ENCODE assay signal across 14 cellular contexts in genomic region chr5:88656196-88656935, GRCh38.
DNase-seq lines count a peak whose midpoint lies in the region; FAIRE-seq and TF ChIP-seq lines count a peak whose summit lies in the region.
"Had no signal": no experiment of that assay in that cellular context is flagged by ENCODE, and none has a peak within 500 bp of the region (broad histone marks: within the 10 kb centered on the region; RNA-seq: fewer than 3 reads in every experiment).

No MANE protein-coding gene starts in this region.

- peak; percentile 70 for FAIRE-seq in frontal cortex (lab: Jason Lieb, UNC)

- peak overlapping the region; percentile 63 for H3K27ac ChIP-seq in substantia nigra (ENCODE audit: low read depth, low read length, poor library complexity, severe bottlenecking)
- H3K27ac ChIP-seq: C4-2B, Peyer's patch had no signal

- DNase-seq in G401 (ENCODE audit: low spot score), result peak; percentile 78
- peak; percentile 59 for DNase-seq in astrocyte of the hippocampus (ENCODE audit: low read depth, low spot score)
- no peak for DNase-seq in frontal cortex (ENCODE audit: low spot score in 2 of 2)
- peak in 13 of 49 donors; percentile 2 to 60 (median 8) for DNase-seq in substantia nigra (lab: John Stamatoyannopoulos, UW)
- DNase-seq in NCI-H187 treated with DMSO at 0.1 percent for 48 hours (lab: John Stamatoyannopoulos, UW), result no peak
- no peak for DNase-seq in glomerular visceral epithelial cell (ENCODE audit: extremely low spot score)
- DNase-seq in GM10266 (ENCODE audit: extremely low spot score), result no peak
- DNase-seq: DMS153, H7, MV-4-11, NCI-H2029, NCI-H510A, Peyer's patch had no signal

- in situ Hi-C loops in G401 (cut with HindIII; ENCODE audit: low sequenced_read_pairs), result no loop called here

- TF ChIP-seq CTCF in GM10266 (IDR thresholded peaks at IDR 0.05; ENCODE audit: control insufficient read depth, insufficient read depth, low read depth, missing control alignments), result no peak

Comparison
In these comparisons a context has a peak if more than half of its experiments do, and no peak if none do; other contexts are left out.
1. DNase-seq: peak in G401 (single experiment) and astrocyte of the hippocampus (single experiment); none in frontal cortex (0 of 2), NCI-H187 treated with DMSO at 0.1 percent for 48 hours (single experiment), glomerular visceral epithelial cell (single experiment) and GM10266 (single experiment).